Comparison of ENCODE assay signal across 11 cellular contexts in the genomic region with DNA sequence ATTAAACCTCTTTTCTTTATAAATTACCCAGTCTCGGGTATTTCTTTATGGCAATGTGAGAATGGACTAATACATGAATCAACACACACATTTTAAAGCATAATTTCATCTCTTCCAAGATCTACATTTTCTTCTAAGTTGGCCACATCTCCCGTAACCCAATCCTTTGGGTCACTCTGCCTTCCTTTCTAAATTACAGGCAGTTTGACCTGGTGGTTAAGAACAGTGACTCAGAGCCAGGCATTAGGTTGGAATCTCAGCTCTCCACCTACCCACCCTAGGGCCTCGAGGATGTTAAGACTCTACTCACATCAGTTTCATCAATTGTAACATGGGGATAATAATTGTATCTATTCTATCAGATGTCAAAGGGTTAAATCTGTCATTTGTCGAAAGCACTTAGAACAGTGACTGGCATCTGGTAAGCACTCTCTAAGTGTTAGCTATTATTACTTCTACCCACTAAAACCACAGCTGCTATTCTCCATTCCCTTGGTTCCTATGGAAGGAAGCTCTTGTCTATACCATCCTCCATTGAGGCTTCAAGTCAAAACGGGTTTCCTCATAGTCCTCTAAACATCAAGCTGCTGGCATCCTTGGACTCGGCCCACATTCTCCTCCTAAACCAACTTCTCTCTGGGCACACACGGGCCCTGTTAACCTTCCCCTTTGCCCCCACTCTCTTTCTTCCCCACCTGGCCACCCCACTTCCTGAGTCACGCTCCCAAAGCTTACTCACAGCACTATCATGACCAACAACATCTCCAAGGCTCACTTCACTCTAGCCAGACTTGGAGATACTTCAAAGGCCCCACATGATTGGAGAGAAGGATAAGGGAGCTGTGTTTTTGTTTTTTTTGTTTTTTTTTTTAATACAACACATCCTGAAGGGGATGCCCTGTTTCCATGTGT.
DNase-seq lines count a peak whose midpoint lies in the region; ATAC-seq and TF ChIP-seq lines count a peak whose summit lies in the region.
"Had no signal": no experiment of that assay in that cellular context is flagged by ENCODE, and none has a peak within 500 bp of the region (broad histone marks: within the 10 kb centered on the region; RNA-seq: fewer than 3 reads in every experiment).

No MANE protein-coding gene starts in this region.

- no peak overlapping the region for H3K27ac Mint-ChIP-seq in activated CD4-positive, alpha-beta T cell treated with anti-CD3 and anti-CD28 coated beads for 36 hours
- H3K27ac Mint-ChIP-seq: activated CD8-positive, alpha-beta memory T cell treated with anti-CD3 and anti-CD28 coated beads, Interleukin-2, amount 10 ng/mL, durations not matched to agents 7 days and 5 days had no signal

- CTCF ChIA-PET in activated CD4-positive, alpha-beta T cell treated with anti-CD3 and anti-CD28 coated beads for 36 hours (lab: Charles Lee): no interaction called here

- POLR2A ChIA-PET in activated CD4-positive, alpha-beta T cell treated with anti-CD3 and anti-CD28 coated beads for 36 hours (lab: Charles Lee): no interaction called here

- no peak overlapping the region for H3K4me3 ChIP-seq in astrocyte of the spinal cord (ENCODE audit: low read depth, low read length)
- no peak overlapping the region for H3K4me3 ChIP-seq in muscle layer of duodenum (ENCODE audit: low read depth in 1 of 2, low read length in 2 of 2)
- no peak overlapping the region for H3K4me3 ChIP-seq in vagina
- H3K4me3 ChIP-seq: skin epidermis had no signal

- TF ChIP-seq POLR2A in vagina (IDR thresholded peaks at IDR 0.05): no peak

- no peaks in the 10 kb centered on the region for H3K27me3 Mint-ChIP-seq in activated CD4-positive, alpha-beta T cell treated with anti-CD3 and anti-CD28 coated beads for 36 hours
- H3K27me3 Mint-ChIP-seq: activated CD8-positive, alpha-beta memory T cell treated with anti-CD3 and anti-CD28 coated beads, Interleukin-2, amount 10 ng/mL, durations not matched to agents 7 days and 5 days had no signal

- H3K9me3 ChIP-seq in muscle layer of duodenum (ENCODE audit: control insufficient read depth in 1 of 2, low read length in 2 of 2): no peaks in the 10 kb centered on the region
- no peaks in the 10 kb centered on the region for H3K9me3 ChIP-seq in vagina

- H3K27ac ChIP-seq in muscle layer of duodenum (ENCODE audit: low read length) (peak overlapping the region; percentile 11), vagina (peak overlapping the region; percentile 40)

- peaks cover 4% of the 10 kb centered on the region for H3K4me1 Mint-ChIP-seq in activated CD4-positive, alpha-beta T cell treated with anti-CD3 and anti-CD28 coated beads for 36 hours

- no peaks in the 10 kb centered on the region for H3K27me3 ChIP-seq in muscle layer of duodenum (ENCODE audit: low read depth, low read length)
- H3K27me3 ChIP-seq in vagina: no peaks in the 10 kb centered on the region

- peak; percentile 10 for ATAC-seq in left ventricle myocardium superior
- no peak for ATAC-seq in Right ventricle myocardium inferior
- ATAC-seq in activated CD4-positive, alpha-beta T cell treated with anti-CD3 and anti-CD28 coated beads for 36 hours: no peak
- no peak for ATAC-seq in esophagus mucosa
- ATAC-seq: activated CD8-positive, alpha-beta memory T cell treated with anti-CD3 and anti-CD28 coated beads, Interleukin-2, amount 10 ng/mL, durations not matched to agents 7 days and 5 days had no signal

- intact Hi-C loops in left ventricle myocardium superior (cut with micrococcal nuclease): no loop called here
- intact Hi-C loops in Right ventricle myocardium inferior (cut with DNase I): no loop called here
- intact Hi-C loops in vagina (cut with DNase I): no loop called here
- intact Hi-C loops in activated CD4-positive, alpha-beta T cell treated with anti-CD3 and anti-CD28 coated beads for 36 hours (cut with DNase I, micrococcal nuclease): no loop called here

- H3K4me3 Mint-ChIP-seq in activated CD4-positive, alpha-beta T cell treated with anti-CD3 and anti-CD28 coated beads for 36 hours: no peak overlapping the region
- H3K4me3 Mint-ChIP-seq: activated CD8-positive, alpha-beta memory T cell treated with anti-CD3 and anti-CD28 coated beads, Interleukin-2, amount 10 ng/mL, durations not matched to agents 7 days and 5 days had no signal

- no peaks in the 10 kb centered on the region for H3K36me3 Mint-ChIP-seq in activated CD4-positive, alpha-beta T cell treated with anti-CD3 and anti-CD28 coated beads for 36 hours (ENCODE audit: low read depth)

- H3K36me3 ChIP-seq in muscle layer of duodenum (ENCODE audit: control insufficient read depth in 1 of 2, insufficient read depth in 2 of 2, low read length in 2 of 2) (no peaks in the 10 kb centered on the region), vagina (peaks cover 0 to 9% of the 10 kb centered on the region in 2 donors)

- in situ Hi-C loops in astrocyte of the spinal cord (cut with HindIII; ENCODE audit: low sequenced_read_pairs): no loop called here
- in situ Hi-C loops in KBM-7 (cut with MboI; ENCODE audit: low pct_unique_long_range_greater_than_20kb, low sequenced_read_pairs): no loop called here

- TF ChIP-seq CTCF in astrocyte of the spinal cord (IDR thresholded peaks at IDR 0.05; ENCODE audit: low read depth, low read length) (no peak), vagina (IDR thresholded peaks at IDR 0.05) (no peak)

- H3K4me1 ChIP-seq in muscle layer of duodenum (ENCODE audit: control insufficient read depth in 1 of 2, insufficient read depth in 2 of 2, low read length in 2 of 2): peaks cover 9 to 13% of the 10 kb centered on the region in 2 donors
- peaks cover 40% of the 10 kb centered on the region for H3K4me1 ChIP-seq in vagina

- no peaks in the 10 kb centered on the region for H3K9me3 Mint-ChIP-seq in activated CD4-positive, alpha-beta T cell treated with anti-CD3 and anti-CD28 coated beads for 36 hours (ENCODE audit: low read depth)

- DNase-seq in left ventricle myocardium superior: no peak
- DNase-seq in Right ventricle myocardium inferior (ENCODE audit: missing footprints): no peak
- DNase-seq in astrocyte of the spinal cord (ENCODE audit: low read depth, low spot score): peak; percentile 71
- no peak for DNase-seq in vagina (ENCODE audit: extremely low spot score in 2 of 2)
- no peak for DNase-seq in activated CD4-positive, alpha-beta T cell treated with anti-CD3 and anti-CD28 coated beads for 36 hours
- no peak for DNase-seq in KBM-7
- DNase-seq: activated CD8-positive, alpha-beta memory T cell treated with anti-CD3 and anti-CD28 coated beads, Interleukin-2, amount 10 ng/mL, durations not matched to agents 7 days and 5 days; NCI-H2081 had no signal
